1 cellular context compared by ENCODE assay signal in genomic region chr22:50112151-50113118, GRCh38.
TF ChIP-seq lines count a peak whose summit lies in the region.

No MANE protein-coding gene starts in this region.

TF ChIP-seq in IMR-90, 13 proteins besides CTCF, POLR2A, EP300 and RAD21:
- TF ChIP-seq ELK1 (IDR thresholded peaks at IDR 0.05; ENCODE audit: borderline replicate concordance, low read depth, low read length): no peak
- TF ChIP-seq CEBPB (IDR thresholded peaks at IDR 0.05; ENCODE audit: low read depth, low read length): peak; percentile 78
- no peak for TF ChIP-seq USF2 (IDR thresholded peaks at IDR 0.05; ENCODE audit: low read depth, low read length)
- no peak for TF ChIP-seq FOS (IDR thresholded peaks at IDR 0.05; ENCODE audit: low read depth, low read length)
- 0 out of 2 replicates have a peak, but pooled peaks have one; percentile 3 for TF ChIP-seq BHLHE40 (IDR thresholded peaks at IDR 0.05; ENCODE audit: low read depth, low read length)
- no peak for TF ChIP-seq MXI1 (IDR thresholded peaks at IDR 0.05; ENCODE audit: borderline replicate concordance, low read depth, low read length)
